In genomic region chr9:27151693-27152397, GRCh38 we compare ENCODE assay signal across 15 cellular contexts. TPM values are rescaled to one million over a fixed set of nuclear protein-coding genes. Genes with fewer than 3 reads are reported as not detected.
DNase-seq lines count a peak whose midpoint lies in the region; ATAC-seq, FAIRE-seq and TF ChIP-seq lines count a peak whose summit lies in the region.
"Had no signal": no experiment of that assay in that cellular context is flagged by ENCODE, and none has a peak within 500 bp of the region (broad histone marks: within the 10 kb centered on the region; RNA-seq: fewer than 3 reads in every experiment).

No MANE protein-coding gene starts in this region.

- TF ChIP-seq POLR2A in thyroid gland (IDR thresholded peaks at IDR 0.05): no peak

- no peak for TF ChIP-seq CTCF in SK-N-SH (IDR thresholded peaks at IDR 0.05)
- no peak for TF ChIP-seq CTCF in mammary epithelial cell (conservative IDR thresholded peaks at IDR 0.05 in 1 of 2, IDR thresholded peaks at IDR 0.05 in 1 of 2; ENCODE audit: extremely low read depth in 1 of 2, insufficient read depth in 1 of 2, low read depth in 1 of 2, low read length in 2 of 2)
- TF ChIP-seq CTCF in keratinocyte (optimal IDR thresholded peaks at IDR 0.05 in 1 of 3, IDR thresholded peaks at IDR 0.05 in 1 of 3, conservative IDR thresholded peaks at IDR 0.05 in 1 of 3; ENCODE audit: extremely low read depth in 1 of 3, insufficient read depth in 2 of 3, low read length in 3 of 3): no peak
- no peak for TF ChIP-seq CTCF in thyroid gland (IDR thresholded peaks at IDR 0.05)

- peaks cover 10% of the 10 kb centered on the region for H3F3A ChIP-seq in SK-N-SH (replicated peaks; ENCODE audit: insufficient read depth)

- POLR2A ChIA-PET in SK-N-SH (lab: Yijun Ruan, JAX): no interaction called here

- H3K4me1 ChIP-seq in SK-N-SH (ENCODE audit: control insufficient read depth in 1 of 2, insufficient read depth in 2 of 2, low read depth in 1 of 2, low read length in 1 of 2) (peaks cover 0 to 11% of the 10 kb centered on the region in 2 experiments; a peak in 1 of 4 replicates), mammary epithelial cell (ENCODE audit: insufficient read depth, low read length) (peaks cover 28% of the 10 kb centered on the region), keratinocyte (ENCODE audit: control insufficient read depth, extremely low read depth, insufficient read depth, low read length) (peaks cover 29% of the 10 kb centered on the region), thyroid gland (peaks cover 21 to 46% of the 10 kb centered on the region in 2 donors)

- BruUV-seq in mammary epithelial cell (replicated peaks; lab: Mats Ljungman, UMichigan): no TSS peak

- H3K79me2 ChIP-seq in SK-N-SH (ENCODE audit: insufficient read depth) (no peaks in the 10 kb centered on the region), mammary epithelial cell (ENCODE audit: insufficient read depth, low read length) (no peaks in the 10 kb centered on the region), keratinocyte (ENCODE audit: control insufficient read depth, insufficient read depth, low read length) (no peaks in the 10 kb centered on the region)

- peak; percentile 75 for FAIRE-seq in keratinocyte (lab: Jason Lieb, UNC)
- FAIRE-seq: H1 had no signal

- H3K9me1 ChIP-seq in keratinocyte (ENCODE audit: control insufficient read depth, extremely low read depth, insufficient read depth, low read length): no peaks in the 10 kb centered on the region

- H3K4me3 ChIP-seq in SK-N-SH (ENCODE audit: low read depth in 2 of 2, low read length in 1 of 2) (no peak overlapping the region), mammary epithelial cell (replicated peaks in 1 of 3; ENCODE audit: insufficient read depth in 1 of 3, low read depth in 2 of 3, low read length in 3 of 3) (no peak overlapping the region), keratinocyte (ENCODE audit: control insufficient read depth in 2 of 3, extremely low read depth in 1 of 3, insufficient read depth in 2 of 3, low read depth in 1 of 3, low read length in 3 of 3) (no peak overlapping the region), thyroid gland (replicated peaks in 1 of 3) (no peak overlapping the region)

- WGBS in SK-N-SH (ENCODE audit: low lambda C conversion rate): 71% methylated on average over 8 of the region's 8 CpGs
- 45% methylated on average over 8 of the region's 8 CpGs for WGBS in mammary epithelial cell (ENCODE audit: low coverage, missing lambda C conversion rate)
- WGBS in thyroid gland, 2 donors: 37 to 40% methylated on average over 8 of the region's 8 CpGs

- TF ChIP-seq RAD21 in SK-N-SH (IDR thresholded peaks at IDR 0.05; ENCODE audit: low read length): no peak

- no peak overlapping the region for H3K9ac ChIP-seq in SK-N-SH
- no peak overlapping the region for H3K9ac ChIP-seq in mammary epithelial cell (ENCODE audit: insufficient read depth, low read length)
- H3K9ac ChIP-seq in keratinocyte (ENCODE audit: control insufficient read depth, extremely low read depth, insufficient read depth, low read length): no peak overlapping the region

- no peak for DNase-seq in SK-N-SH
- DNase-seq in mammary epithelial cell: peak; percentile 30
- peak; percentile 13 for DNase-seq in keratinocyte (ENCODE audit: low read depth, low spot score)
- peak; percentile 46 to 64 for DNase-seq in thyroid gland
- DNase-seq: activated CD4-positive, alpha-beta T cell treated with anti-CD3 and anti-CD28 coated beads, Interleukin-2, amount 50 U/mL, for 4 hours; cortex of kidney; NCI-H2029; T-helper 17 cell had no signal

- H3K27me3 ChIP-seq in SK-N-SH (ENCODE audit: insufficient read depth) (no peaks in the 10 kb centered on the region), mammary epithelial cell (ENCODE audit: insufficient read depth, low read length) (no peaks in the 10 kb centered on the region), keratinocyte (ENCODE audit: control insufficient read depth, extremely low read depth, insufficient read depth, low read length) (no peaks in the 10 kb centered on the region), thyroid gland (no peaks in the 10 kb centered on the region)

- ATAC-seq in SK-N-SH treated with all-trans-retinoic acid at 6 μM for 48 hours (no peak), GM21381 (IDR thresholded peaks at IDR 0.05; ENCODE audit: unreplicated experiment) (no peak), HG03521 (IDR thresholded peaks at IDR 0.05; ENCODE audit: unreplicated experiment) (no peak), GM19023 (IDR thresholded peaks at IDR 0.05; ENCODE audit: unreplicated experiment) (no peak)
- ATAC-seq: T-helper 17 cell had no signal

- intact Hi-C loops in mammary epithelial cell (cut with micrococcal nuclease) (loop anchor here (1.0 to 2.0 kb wide), 2 partner anchors 29 to 47 kb away; no protein-coding TSS in a partner anchor), thyroid gland (cut with DNase I) (no loop called here)

- TF ChIP-seq EP300 in SK-N-SH (IDR thresholded peaks at IDR 0.05; ENCODE audit: borderline replicate concordance in 1 of 2, low read depth in 1 of 2, low read length in 1 of 2): no peak

- in situ Hi-C loops in mammary epithelial cell (cut with MboI; ENCODE audit: low sequenced_read_pairs in 2 of 2): no loop called here

- H3K36me3 ChIP-seq in SK-N-SH (replicated peaks in 1 of 2; ENCODE audit: control insufficient read depth in 1 of 2, insufficient read depth in 2 of 2, low read length in 1 of 2) (no peaks in the 10 kb centered on the region), mammary epithelial cell (ENCODE audit: insufficient read depth, low read length) (no peaks in the 10 kb centered on the region), keratinocyte (ENCODE audit: control insufficient read depth in 2 of 2, extremely low read depth in 1 of 2, insufficient read depth in 2 of 2, low read length in 2 of 2) (no peaks in the 10 kb centered on the region), thyroid gland (no peaks in the 10 kb centered on the region)

- H4K20me1 ChIP-seq in SK-N-SH (ENCODE audit: insufficient read depth) (no peaks in the 10 kb centered on the region), mammary epithelial cell (ENCODE audit: insufficient read depth, low read length) (no peaks in the 10 kb centered on the region), keratinocyte (ENCODE audit: control insufficient read depth, extremely low read depth, insufficient read depth, low read length) (no peaks in the 10 kb centered on the region)

- H3K4me2 ChIP-seq in SK-N-SH (no peak overlapping the region), mammary epithelial cell (ENCODE audit: insufficient read depth, low read depth, low read length) (peak overlapping the region; percentile 32), keratinocyte (ENCODE audit: control insufficient read depth, extremely low read depth, insufficient read depth, low read depth, low read length) (peak overlapping the region; percentile 54)

- CTCF ChIA-PET in SK-N-SH (lab: Yijun Ruan, JAX) (no interaction called here), mammary epithelial cell (lab: Charles Lee; ENCODE audit: low non-redundant PET) (no interaction called here)

- H3K27ac ChIP-seq in SK-N-SH (ENCODE audit: low read depth in 2 of 2, low read length in 1 of 2): no peak overlapping the region; a peak in 1 of 4 replicates
- H3K27ac ChIP-seq in mammary epithelial cell (ENCODE audit: insufficient read depth, low read depth, low read length): no peak overlapping the region
- no peak overlapping the region for H3K27ac ChIP-seq in keratinocyte (ENCODE audit: control insufficient read depth, insufficient read depth, low read length)
- H3K27ac ChIP-seq in thyroid gland: peak overlapping the region; percentile 10 to 68 (median 39)
- H3K27ac ChIP-seq: 22Rv1 had no signal

- H3K9me3 ChIP-seq in SK-N-SH (no peaks in the 10 kb centered on the region), mammary epithelial cell (replicated peaks; ENCODE audit: insufficient read depth, low read length) (no peaks in the 10 kb centered on the region), keratinocyte (ENCODE audit: control insufficient read depth, low read depth, low read length) (no peaks in the 10 kb centered on the region), thyroid gland (no peaks in the 10 kb centered on the region)

- no peaks in the 10 kb centered on the region for H3K9me2 ChIP-seq in SK-N-SH

- H2AFZ ChIP-seq in SK-N-SH (ENCODE audit: low read depth) (no peak overlapping the region; the same call in 1 of the 2 replicates), mammary epithelial cell (ENCODE audit: low read depth, low read length) (no peak overlapping the region), keratinocyte (ENCODE audit: control insufficient read depth, low read length) (no peak overlapping the region)

- dilution Hi-C loops in mammary epithelial cell (cut with HindIII; ENCODE audit: low sequenced_read_pairs): no loop called here
- dilution Hi-C loops in keratinocyte (cut with MboI; ENCODE audit: extremely low pct_ligation_motif_present, low sequenced_read_pairs): no loop called here

TF ChIP-seq in SK-N-SH, 30 proteins besides CTCF, POLR2A, EP300 and RAD21 (continues in another document):
- TF ChIP-seq GATA2 (CRISPR knock-in tag; IDR thresholded peaks at IDR 0.05) (no peak), EZH2phosphoT487 (IDR thresholded peaks at IDR 0.05; ENCODE audit: borderline replicate concordance, low read depth) (no peak)

TF ChIP-seq in SK-N-SH treated with all-trans-retinoic acid at 6 μM for 48 hours, 23 proteins besides CTCF, POLR2A, EP300 and RAD21:
- TF ChIP-seq ZNF565 (CRISPR knock-in tag; conservative IDR thresholded peaks at IDR 0.05; ENCODE audit: low read depth): no peak

RNA-seq across cellular contexts. Expression of gene TEK, which starts 42.8 kb away (rescaled TPM):
- polyA plus RNA-seq in SK-N-SH (2012; rRNA removed) (0.03 and 0.10 TPM in 2 replicates), mammary epithelial cell (0.02 TPM), keratinocyte (0.01 to 0.05 TPM (median 0.03 TPM) in 3 replicates)
- 0.04 and 0.08 TPM in 2 replicates for polyA plus RNA-seq in SK-N-SH (2012; cell fraction: cytosol; rRNA removed)
- 0.08 and 0.11 TPM in 2 replicates for polyA plus RNA-seq in SK-N-SH (2012; cell fraction: nucleus; rRNA removed)
- total RNA-seq in mammary epithelial cell (under 1 TPM in 1 of 2 donors, not detected in 1; 0.09 TPM), thyroid gland (10 to 100 TPM; 11.9 to 32.6 (median 15.9) TPM)
- polyA minus RNA-seq in mammary epithelial cell (not detected), keratinocyte (0.16 TPM in 1 of 3 replicates, not detected in the others)
- polyA plus RNA-seq in keratinocyte (2011; ENCODE audit: low read depth): 0.47 TPM
- polyA plus RNA-seq in keratinocyte (2011; cell fraction: cytosol; rRNA removed): 0.02 and 0.03 TPM in 2 replicates
- polyA plus RNA-seq in keratinocyte (2011; cell fraction: nucleus; rRNA removed): 0.06 and 0.08 TPM in 2 replicates
- 0.05 and 0.21 TPM in 2 replicates for polyA plus RNA-seq in keratinocyte (2012; ENCODE audit: low replicate concordance)
- polyA minus RNA-seq in keratinocyte (2011; cell fraction: cytosol; rRNA and poly(A)+ RNA removed): not detected
- 0.11 and 0.16 TPM in 2 replicates for polyA minus RNA-seq in keratinocyte (2011; cell fraction: nucleus; rRNA and poly(A)+ RNA removed)
- total RNA-seq: T-helper 17 cell had no signal
- polyA plus RNA-seq: IgD-negative memory B cell had no signal

Comparison
In these comparisons a context has a peak if more than half of its experiments do, and no peak if none do; other contexts are left out.
1. H3K27ac ChIP-seq: peak in thyroid gland (3 of 3); none in SK-N-SH (0 of 2), mammary epithelial cell (single experiment) and keratinocyte (single experiment).